Comparison of ENCODE assay signal across 10 cellular contexts in the genomic region with DNA sequence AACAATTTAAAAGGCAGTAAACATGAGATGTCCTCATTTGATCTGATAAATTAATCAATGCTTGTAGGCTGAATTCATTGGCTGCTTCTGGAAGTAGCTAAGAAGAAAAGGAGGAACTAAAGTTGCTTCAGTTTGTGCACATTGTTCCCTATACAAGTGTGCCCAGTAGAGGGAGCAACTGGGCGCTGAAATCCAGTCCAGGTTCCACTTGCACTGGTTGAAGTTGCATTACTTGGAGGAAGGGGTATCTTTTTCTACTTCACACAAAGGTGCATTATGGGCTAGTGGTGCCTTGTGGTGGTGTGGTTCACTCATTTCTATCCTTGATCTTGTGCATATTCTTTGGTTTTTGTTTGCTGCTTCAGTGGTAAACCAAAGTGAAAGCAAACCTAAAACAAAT.
DNase-seq lines count a peak whose midpoint lies in the region; ATAC-seq and TF ChIP-seq lines count a peak whose summit lies in the region.
"Had no signal": no experiment of that assay in that cellular context is flagged by ENCODE, and none has a peak within 500 bp of the region (broad histone marks: within the 10 kb centered on the region; RNA-seq: fewer than 3 reads in every experiment).

No MANE protein-coding gene starts in this region.

- no peak overlapping the region for H3K27ac Mint-ChIP-seq in nephron
- H3K27ac Mint-ChIP-seq: naive thymus-derived CD4-positive, alpha-beta T cell; T-helper 1 cell treated with Interleukin-12 subunit alpha and Interleukin-12 subunit beta and Interleukin-4 antibody, amounts not matched to agents 30 μg/mL and 1 μg/mL, for 36 hours had no signal

- no peaks in the 10 kb centered on the region for H3K9me3 ChIP-seq in BE2C

- ATAC-seq in HG02884 (IDR thresholded peaks at IDR 0.05; ENCODE audit: unreplicated experiment) (peak; percentile 94), HG03108 (IDR thresholded peaks at IDR 0.05; ENCODE audit: unreplicated experiment) (no peak)
- ATAC-seq: naive thymus-derived CD4-positive, alpha-beta T cell had no signal

- H3K4me3 ChIP-seq in BE2C (ENCODE audit: low read depth, low read length) = no peak overlapping the region
- no peak overlapping the region for H3K4me3 ChIP-seq in GM12875 (ENCODE audit: low read depth, low read length)

- no peaks in the 10 kb centered on the region for H3K9me3 Mint-ChIP-seq in nephron
- H3K9me3 Mint-ChIP-seq: naive thymus-derived CD4-positive, alpha-beta T cell; T-helper 1 cell treated with Interleukin-12 subunit alpha and Interleukin-12 subunit beta and Interleukin-4 antibody, amounts not matched to agents 30 μg/mL and 1 μg/mL, for 36 hours had no signal

- H3K4me1 ChIP-seq in BE2C = no peaks in the 10 kb centered on the region

- TF ChIP-seq CTCF in BE2C (IDR thresholded peaks at IDR 0.05; ENCODE audit: low read depth, low read length) (peak; percentile 65), GM12875 (IDR thresholded peaks at IDR 0.05; ENCODE audit: borderline replicate concordance, insufficient read depth, low read depth, low read length) (peak; percentile 78), nephron (IDR thresholded peaks at IDR 0.05; ENCODE audit: unreplicated experiment in 3 of 3) (peak; percentile 57 to 70 (median 67))

- H3K4me3 Mint-ChIP-seq in nephron = no peak overlapping the region
- H3K4me3 Mint-ChIP-seq: naive thymus-derived CD4-positive, alpha-beta T cell; T-helper 1 cell treated with Interleukin-12 subunit alpha and Interleukin-12 subunit beta and Interleukin-4 antibody, amounts not matched to agents 30 μg/mL and 1 μg/mL, for 36 hours had no signal

- H3K27me3 ChIP-seq in BE2C = no peaks in the 10 kb centered on the region

- H3K36me3 Mint-ChIP-seq in nephron (ENCODE audit: low read depth) = no peaks in the 10 kb centered on the region
- H3K36me3 Mint-ChIP-seq: naive thymus-derived CD4-positive, alpha-beta T cell had no signal

- no peaks in the 10 kb centered on the region for H3K4me1 Mint-ChIP-seq in nephron

- H3K36me3 ChIP-seq in BE2C = no peaks in the 10 kb centered on the region

- peaks cover 4% of the 10 kb centered on the region for H3K27me3 Mint-ChIP-seq in nephron (ENCODE audit: low read depth)

- DNase-seq in BE2C (peak; percentile 34), NOMO-1 (lab: John Stamatoyannopoulos, UW; ENCODE audit: unreplicated experiment in 2 of 2) (peak; percentile 18 to 35), dermis microvascular lymphatic vessel endothelial cell (ENCODE audit: low read depth in 2 of 2) (peak; percentile 0 to 2), cerebellar nuclear complex (lab: John Stamatoyannopoulos, UW) (no peak)

Comparison
In these comparisons a context has a peak if more than half of its experiments do, and no peak if none do; other contexts are left out.
1. DNase-seq: peak in BE2C (single experiment), NOMO-1 (2 of 2) and dermis microvascular lymphatic vessel endothelial cell (2 of 2); none in cerebellar nuclear complex (0 of 2).
2. Peak in every context shown above with its lines, with median percentiles within 50 percentile points of each other: CTCF ChIP-seq.